1 cellular context compared by ENCODE assay signal in the genomic region with DNA sequence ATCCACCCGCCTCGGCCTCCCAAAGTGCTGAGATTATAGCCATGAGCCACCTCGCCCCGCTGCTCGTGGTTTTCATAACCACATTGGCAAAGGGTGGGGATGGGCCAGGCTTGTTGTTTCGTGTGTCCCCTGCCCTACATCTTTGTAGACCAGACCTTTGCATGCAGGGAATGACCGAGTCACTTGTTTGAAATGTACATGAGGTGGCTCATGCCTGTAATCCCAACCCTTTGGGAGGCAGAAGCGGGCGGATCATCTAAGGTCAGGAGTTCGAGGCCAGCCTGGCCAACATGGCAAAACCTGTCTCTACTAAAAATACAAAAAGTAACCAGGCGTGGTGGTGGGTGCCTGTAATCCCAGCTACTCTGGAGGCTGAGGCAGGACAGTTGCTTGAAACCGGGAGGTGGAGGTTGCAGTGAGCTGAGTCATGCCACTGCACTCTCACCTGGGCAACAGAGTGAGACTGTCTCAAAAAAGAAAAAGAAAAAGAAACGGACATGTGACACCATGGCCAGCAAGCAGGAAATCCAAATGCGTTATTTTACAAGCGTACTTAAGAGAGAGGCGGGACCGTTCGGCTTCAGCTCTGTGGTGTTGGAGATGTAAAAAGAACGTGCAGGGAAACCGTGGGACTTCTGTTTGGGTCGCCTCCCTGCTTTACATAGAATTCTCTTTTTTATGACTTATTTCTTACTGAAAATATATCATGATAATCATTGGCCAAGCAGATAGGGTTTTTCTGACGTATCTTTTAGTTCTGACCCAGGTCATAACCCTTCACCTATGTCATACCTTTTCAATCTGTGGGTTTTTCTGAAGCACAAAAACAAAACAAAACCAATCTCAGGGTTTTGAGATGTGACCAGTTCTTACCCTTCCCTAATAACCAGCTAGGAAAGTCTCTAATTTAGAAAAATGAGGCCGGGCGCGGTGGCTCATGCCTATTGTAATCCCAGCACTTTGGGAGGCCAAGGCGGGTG.
TF ChIP-seq lines count a peak whose summit lies in the region.

No MANE protein-coding gene starts in this region.

TF ChIP-seq in GM23338, 12 proteins besides CTCF, POLR2A, EP300 and RAD21 (continued from another document):
- TF ChIP-seq REST (IDR thresholded peaks at IDR 0.05; ENCODE audit: unreplicated experiment) (no peak), ZNF114 (CRISPR knock-in tag; IDR thresholded peaks at IDR 0.05) (no peak), JUNB (IDR thresholded peaks at IDR 0.05; ENCODE audit: unreplicated experiment) (no peak), STAT1 (IDR thresholded peaks at IDR 0.05; ENCODE audit: unreplicated experiment) (no peak), CREB1 (CRISPR knock-in tag; IDR thresholded peaks at IDR 0.05; ENCODE audit: low read depth) (no peak), EZH2 (IDR thresholded peaks at IDR 0.05; ENCODE audit: low read depth, unreplicated experiment) (no peak), NANOG (IDR thresholded peaks at IDR 0.05; ENCODE audit: borderline replicate concordance) (no peak)
